In the genomic region with DNA sequence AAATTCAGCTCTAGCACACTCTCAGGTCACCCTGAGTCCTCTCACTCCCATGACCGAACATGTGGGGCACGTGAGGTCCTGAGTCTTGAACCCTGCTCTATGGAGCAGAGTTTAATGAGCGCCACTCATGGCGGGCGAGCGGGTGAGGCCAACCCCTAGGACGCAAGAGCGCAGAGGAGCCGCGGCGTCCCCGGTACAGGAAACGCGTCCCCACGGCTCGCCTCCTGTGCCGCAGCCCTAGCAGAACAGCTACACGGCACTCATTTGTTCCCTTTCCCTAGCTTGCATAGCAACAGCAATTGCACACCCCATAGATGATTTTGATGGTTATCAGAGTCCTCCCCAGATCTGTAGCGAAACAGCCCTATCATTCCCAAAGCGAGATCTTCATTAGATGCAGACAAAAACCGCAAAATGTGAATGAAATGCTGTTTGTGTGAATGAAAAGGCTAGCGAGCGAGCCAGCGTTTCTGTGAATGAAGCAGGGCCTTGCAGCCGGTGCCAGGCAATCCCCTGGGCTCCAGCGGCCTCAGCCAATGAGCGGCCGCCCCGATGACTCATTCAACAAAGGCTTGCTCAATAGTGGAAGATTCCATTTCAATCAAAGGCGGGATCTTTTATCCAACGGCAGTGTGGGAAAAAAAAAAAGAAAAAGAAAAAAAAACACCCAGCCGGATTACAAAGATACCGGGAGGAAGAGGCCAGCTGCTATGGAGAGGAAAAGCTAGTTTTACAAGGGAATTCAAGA, we compare ENCODE assay signal across 1 cellular context.
A peak's percentile ranks its signal among the peaks of the same experiment; 100 is the strongest.
TF ChIP-seq lines count a peak whose summit lies in the region.

No MANE protein-coding gene starts in this region.

TF ChIP-seq in HepG2, 621 proteins besides CTCF, POLR2A, EP300 and RAD21 (continued from another document and continues in another):
- TF ChIP-seq, protein P1, sequence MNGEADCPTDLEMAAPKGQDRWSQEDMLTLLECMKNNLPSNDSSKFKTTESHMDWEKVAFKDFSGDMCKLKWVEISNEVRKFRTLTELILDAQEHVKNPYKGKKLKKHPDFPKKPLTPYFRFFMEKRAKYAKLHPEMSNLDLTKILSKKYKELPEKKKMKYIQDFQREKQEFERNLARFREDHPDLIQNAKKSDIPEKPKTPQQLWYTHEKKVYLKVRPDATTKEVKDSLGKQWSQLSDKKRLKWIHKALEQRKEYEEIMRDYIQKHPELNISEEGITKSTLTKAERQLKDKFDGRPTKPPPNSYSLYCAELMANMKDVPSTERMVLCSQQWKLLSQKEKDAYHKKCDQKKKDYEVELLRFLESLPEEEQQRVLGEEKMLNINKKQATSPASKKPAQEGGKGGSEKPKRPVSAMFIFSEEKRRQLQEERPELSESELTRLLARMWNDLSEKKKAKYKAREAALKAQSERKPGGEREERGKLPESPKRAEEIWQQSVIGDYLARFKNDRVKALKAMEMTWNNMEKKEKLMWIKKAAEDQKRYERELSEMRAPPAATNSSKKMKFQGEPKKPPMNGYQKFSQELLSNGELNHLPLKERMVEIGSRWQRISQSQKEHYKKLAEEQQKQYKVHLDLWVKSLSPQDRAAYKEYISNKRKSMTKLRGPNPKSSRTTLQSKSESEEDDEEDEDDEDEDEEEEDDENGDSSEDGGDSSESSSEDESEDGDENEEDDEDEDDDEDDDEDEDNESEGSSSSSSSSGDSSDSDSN (CRISPR knock-in tag; IDR thresholded peaks at IDR 0.05) = peak; percentile 79
- TF ChIP-seq SNAPC2 (CRISPR knock-in tag; IDR thresholded peaks at IDR 0.05) = no peak
- 0 out of 2 replicates have a peak, but pooled peaks have one; percentile 4 for TF ChIP-seq ZNF652 (CRISPR knock-in tag; IDR thresholded peaks at IDR 0.05; ENCODE audit: borderline replicate concordance, low read depth)
- TF ChIP-seq ZSCAN12 (CRISPR knock-in tag; IDR thresholded peaks at IDR 0.05) = no peak
- peak; percentile 46; the same call in 1 of the 2 replicates for TF ChIP-seq ZFP90 (CRISPR knock-in tag; IDR thresholded peaks at IDR 0.05; ENCODE audit: borderline replicate concordance)
- TF ChIP-seq ZNF589 (CRISPR knock-in tag; conservative IDR thresholded peaks at IDR 0.05) = no peak
- TF ChIP-seq AHR (CRISPR knock-in tag; IDR thresholded peaks at IDR 0.05) = no peak
- peak; percentile 71 for TF ChIP-seq TAF1 (CRISPR knock-in tag; IDR thresholded peaks at IDR 0.05)
- TF ChIP-seq, protein P2, sequence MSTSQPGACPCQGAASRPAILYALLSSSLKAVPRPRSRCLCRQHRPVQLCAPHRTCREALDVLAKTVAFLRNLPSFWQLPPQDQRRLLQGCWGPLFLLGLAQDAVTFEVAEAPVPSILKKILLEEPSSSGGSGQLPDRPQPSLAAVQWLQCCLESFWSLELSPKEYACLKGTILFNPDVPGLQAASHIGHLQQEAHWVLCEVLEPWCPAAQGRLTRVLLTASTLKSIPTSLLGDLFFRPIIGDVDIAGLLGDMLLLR (CRISPR knock-in tag; IDR thresholded peaks at IDR 0.05) = no peak
- TF ChIP-seq, protein P3, sequence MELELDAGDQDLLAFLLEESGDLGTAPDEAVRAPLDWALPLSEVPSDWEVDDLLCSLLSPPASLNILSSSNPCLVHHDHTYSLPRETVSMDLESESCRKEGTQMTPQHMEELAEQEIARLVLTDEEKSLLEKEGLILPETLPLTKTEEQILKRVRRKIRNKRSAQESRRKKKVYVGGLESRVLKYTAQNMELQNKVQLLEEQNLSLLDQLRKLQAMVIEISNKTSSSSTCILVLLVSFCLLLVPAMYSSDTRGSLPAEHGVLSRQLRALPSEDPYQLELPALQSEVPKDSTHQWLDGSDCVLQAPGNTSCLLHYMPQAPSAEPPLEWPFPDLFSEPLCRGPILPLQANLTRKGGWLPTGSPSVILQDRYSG (CRISPR knock-in tag; IDR thresholded peaks at IDR 0.05) = no peak
- no peak for TF ChIP-seq ZNF317 (CRISPR knock-in tag; IDR thresholded peaks at IDR 0.05)
- TF ChIP-seq ZNF672 (CRISPR knock-in tag; IDR thresholded peaks at IDR 0.05) = no peak; the same call in 1 of the 2 replicates
- TF ChIP-seq, protein P4, sequence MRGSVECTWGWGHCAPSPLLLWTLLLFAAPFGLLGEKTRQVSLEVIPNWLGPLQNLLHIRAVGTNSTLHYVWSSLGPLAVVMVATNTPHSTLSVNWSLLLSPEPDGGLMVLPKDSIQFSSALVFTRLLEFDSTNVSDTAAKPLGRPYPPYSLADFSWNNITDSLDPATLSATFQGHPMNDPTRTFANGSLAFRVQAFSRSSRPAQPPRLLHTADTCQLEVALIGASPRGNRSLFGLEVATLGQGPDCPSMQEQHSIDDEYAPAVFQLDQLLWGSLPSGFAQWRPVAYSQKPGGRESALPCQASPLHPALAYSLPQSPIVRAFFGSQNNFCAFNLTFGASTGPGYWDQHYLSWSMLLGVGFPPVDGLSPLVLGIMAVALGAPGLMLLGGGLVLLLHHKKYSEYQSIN (CRISPR knock-in tag; IDR thresholded peaks at IDR 0.05; ENCODE audit: borderline replicate concordance) = no peak
- no peak for TF ChIP-seq ZNF510 (CRISPR knock-in tag; IDR thresholded peaks at IDR 0.05; ENCODE audit: low read depth)
- no peak for TF ChIP-seq ZNF850 (CRISPR knock-in tag; conservative IDR thresholded peaks at IDR 0.05)
- no peak for TF ChIP-seq FOXK2 (IDR thresholded peaks at IDR 0.05)
- no peak for TF ChIP-seq ZNF569 (CRISPR knock-in tag; IDR thresholded peaks at IDR 0.05; ENCODE audit: borderline replicate concordance)
- TF ChIP-seq, protein P5, sequence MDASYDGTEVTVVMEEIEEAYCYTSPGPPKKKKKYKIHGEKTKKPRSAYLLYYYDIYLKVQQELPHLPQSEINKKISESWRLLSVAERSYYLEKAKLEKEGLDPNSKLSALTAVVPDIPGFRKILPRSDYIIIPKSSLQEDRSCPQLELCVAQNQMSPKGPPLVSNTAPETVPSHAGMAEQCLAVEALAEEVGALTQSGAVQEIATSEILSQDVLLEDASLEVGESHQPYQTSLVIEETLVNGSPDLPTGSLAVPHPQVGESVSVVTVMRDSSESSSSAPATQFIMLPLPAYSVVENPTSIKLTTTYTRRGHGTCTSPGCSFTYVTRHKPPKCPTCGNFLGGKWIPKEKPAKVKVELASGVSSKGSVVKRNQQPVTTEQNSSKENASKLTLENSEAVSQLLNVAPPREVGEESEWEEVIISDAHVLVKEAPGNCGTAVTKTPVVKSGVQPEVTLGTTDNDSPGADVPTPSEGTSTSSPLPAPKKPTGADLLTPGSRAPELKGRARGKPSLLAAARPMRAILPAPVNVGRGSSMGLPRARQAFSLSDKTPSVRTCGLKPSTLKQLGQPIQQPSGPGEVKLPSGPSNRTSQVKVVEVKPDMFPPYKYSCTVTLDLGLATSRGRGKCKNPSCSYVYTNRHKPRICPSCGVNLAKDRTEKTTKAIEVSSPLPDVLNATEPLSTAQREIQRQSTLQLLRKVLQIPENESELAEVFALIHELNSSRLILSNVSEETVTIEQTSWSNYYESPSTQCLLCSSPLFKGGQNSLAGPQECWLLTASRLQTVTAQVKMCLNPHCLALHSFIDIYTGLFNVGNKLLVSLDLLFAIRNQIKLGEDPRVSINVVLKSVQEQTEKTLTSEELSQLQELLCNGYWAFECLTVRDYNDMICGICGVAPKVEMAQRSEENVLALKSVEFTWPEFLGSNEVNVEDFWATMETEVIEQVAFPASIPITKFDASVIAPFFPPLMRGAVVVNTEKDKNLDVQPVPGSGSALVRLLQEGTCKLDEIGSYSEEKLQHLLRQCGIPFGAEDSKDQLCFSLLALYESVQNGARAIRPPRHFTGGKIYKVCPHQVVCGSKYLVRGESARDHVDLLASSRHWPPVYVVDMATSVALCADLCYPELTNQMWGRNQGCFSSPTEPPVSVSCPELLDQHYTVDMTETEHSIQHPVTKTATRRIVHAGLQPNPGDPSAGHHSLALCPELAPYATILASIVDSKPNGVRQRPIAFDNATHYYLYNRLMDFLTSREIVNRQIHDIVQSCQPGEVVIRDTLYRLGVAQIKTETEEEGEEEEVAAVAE (CRISPR knock-in tag; IDR thresholded peaks at IDR 0.05; ENCODE audit: borderline replicate concordance) = no peak
- TF ChIP-seq, protein P6, sequence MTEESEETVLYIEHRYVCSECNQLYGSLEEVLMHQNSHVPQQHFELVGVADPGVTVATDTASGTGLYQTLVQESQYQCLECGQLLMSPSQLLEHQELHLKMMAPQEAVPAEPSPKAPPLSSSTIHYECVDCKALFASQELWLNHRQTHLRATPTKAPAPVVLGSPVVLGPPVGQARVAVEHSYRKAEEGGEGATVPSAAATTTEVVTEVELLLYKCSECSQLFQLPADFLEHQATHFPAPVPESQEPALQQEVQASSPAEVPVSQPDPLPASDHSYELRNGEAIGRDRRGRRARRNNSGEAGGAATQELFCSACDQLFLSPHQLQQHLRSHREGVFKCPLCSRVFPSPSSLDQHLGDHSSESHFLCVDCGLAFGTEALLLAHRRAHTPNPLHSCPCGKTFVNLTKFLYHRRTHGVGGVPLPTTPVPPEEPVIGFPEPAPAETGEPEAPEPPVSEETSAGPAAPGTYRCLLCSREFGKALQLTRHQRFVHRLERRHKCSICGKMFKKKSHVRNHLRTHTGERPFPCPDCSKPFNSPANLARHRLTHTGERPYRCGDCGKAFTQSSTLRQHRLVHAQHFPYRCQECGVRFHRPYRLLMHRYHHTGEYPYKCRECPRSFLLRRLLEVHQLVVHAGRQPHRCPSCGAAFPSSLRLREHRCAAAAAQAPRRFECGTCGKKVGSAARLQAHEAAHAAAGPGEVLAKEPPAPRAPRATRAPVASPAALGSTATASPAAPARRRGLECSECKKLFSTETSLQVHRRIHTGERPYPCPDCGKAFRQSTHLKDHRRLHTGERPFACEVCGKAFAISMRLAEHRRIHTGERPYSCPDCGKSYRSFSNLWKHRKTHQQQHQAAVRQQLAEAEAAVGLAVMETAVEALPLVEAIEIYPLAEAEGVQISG (CRISPR knock-in tag; IDR thresholded peaks at IDR 0.05) = peak; percentile 27; the same call in 1 of the 2 replicates
- TF ChIP-seq ZKSCAN8 (CRISPR knock-in tag; IDR thresholded peaks at IDR 0.05; ENCODE audit: borderline replicate concordance) = no peak
- no peak for TF ChIP-seq NFIB (CRISPR knock-in tag; IDR thresholded peaks at IDR 0.05; ENCODE audit: borderline replicate concordance)
- no peak for TF ChIP-seq ZNF251 (CRISPR knock-in tag; IDR thresholded peaks at IDR 0.05)
- no peak for TF ChIP-seq MEIS2 (CRISPR knock-in tag; IDR thresholded peaks at IDR 0.05)
- TF ChIP-seq ZNF24 (IDR thresholded peaks at IDR 0.05) = no peak
- no peak for TF ChIP-seq SIN3A (IDR thresholded peaks at IDR 0.05; ENCODE audit: borderline replicate concordance, low read depth, low read length)
- TF ChIP-seq, protein P7, sequence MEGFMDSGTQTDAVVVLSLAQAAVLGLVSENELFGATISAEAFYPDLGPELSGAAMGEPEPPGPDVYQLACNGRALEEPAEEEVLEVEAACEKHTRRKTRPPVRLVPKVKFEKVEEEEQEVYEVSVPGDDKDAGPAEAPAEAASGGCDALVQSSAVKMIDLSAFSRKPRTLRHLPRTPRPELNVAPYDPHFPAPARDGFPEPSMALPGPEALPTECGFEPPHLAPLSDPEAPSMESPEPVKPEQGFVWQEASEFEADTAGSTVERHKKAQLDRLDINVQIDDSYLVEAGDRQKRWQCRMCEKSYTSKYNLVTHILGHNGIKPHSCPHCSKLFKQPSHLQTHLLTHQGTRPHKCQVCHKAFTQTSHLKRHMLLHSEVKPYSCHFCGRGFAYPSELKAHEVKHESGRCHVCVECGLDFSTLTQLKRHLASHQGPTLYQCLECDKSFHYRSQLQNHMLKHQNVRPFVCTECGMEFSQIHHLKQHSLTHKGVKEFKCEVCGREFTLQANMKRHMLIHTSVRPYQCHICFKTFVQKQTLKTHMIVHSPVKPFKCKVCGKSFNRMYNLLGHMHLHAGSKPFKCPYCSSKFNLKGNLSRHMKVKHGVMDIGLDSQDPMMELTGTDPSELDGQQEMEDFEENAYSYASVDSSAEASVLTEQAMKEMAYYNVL (CRISPR knock-in tag; IDR thresholded peaks at IDR 0.05; ENCODE audit: borderline replicate concordance) = no peak; the same call in 1 of the 2 replicates
- TF ChIP-seq, protein P8, sequence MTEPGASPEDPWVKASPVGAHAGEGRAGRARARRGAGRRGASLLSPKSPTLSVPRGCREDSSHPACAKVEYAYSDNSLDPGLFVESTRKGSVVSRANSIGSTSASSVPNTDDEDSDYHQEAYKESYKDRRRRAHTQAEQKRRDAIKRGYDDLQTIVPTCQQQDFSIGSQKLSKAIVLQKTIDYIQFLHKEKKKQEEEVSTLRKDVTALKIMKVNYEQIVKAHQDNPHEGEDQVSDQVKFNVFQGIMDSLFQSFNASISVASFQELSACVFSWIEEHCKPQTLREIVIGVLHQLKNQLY (CRISPR knock-in tag; IDR thresholded peaks at IDR 0.05) = no peak
- TF ChIP-seq, protein P9, sequence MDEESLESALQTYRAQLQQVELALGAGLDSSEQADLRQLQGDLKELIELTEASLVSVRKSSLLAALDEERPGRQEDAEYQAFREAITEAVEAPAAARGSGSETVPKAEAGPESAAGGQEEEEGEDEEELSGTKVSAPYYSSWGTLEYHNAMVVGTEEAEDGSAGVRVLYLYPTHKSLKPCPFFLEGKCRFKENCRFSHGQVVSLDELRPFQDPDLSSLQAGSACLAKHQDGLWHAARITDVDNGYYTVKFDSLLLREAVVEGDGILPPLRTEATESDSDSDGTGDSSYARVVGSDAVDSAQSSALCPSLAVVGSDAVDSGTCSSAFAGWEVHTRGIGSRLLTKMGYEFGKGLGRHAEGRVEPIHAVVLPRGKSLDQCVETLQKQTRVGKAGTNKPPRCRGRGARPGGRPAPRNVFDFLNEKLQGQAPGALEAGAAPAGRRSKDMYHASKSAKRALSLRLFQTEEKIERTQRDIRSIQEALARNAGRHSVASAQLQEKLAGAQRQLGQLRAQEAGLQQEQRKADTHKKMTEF (CRISPR knock-in tag; IDR thresholded peaks at IDR 0.05) = 0 out of 2 replicates have a peak, but pooled peaks have one; percentile 42
- no peak for TF ChIP-seq PCBP1 (IDR thresholded peaks at IDR 0.05; ENCODE audit: borderline replicate concordance, low read depth, low read length)
- peak; percentile 69; the same call in 1 of the 2 replicates for TF ChIP-seq ZFP36L1 (CRISPR knock-in tag; IDR thresholded peaks at IDR 0.05)
- no peak for TF ChIP-seq HDAC2 (CRISPR knock-in tag; IDR thresholded peaks at IDR 0.05)
- peak; percentile 71 for TF ChIP-seq HDAC1 (CRISPR knock-in tag; IDR thresholded peaks at IDR 0.05)
- TF ChIP-seq, protein P10, sequence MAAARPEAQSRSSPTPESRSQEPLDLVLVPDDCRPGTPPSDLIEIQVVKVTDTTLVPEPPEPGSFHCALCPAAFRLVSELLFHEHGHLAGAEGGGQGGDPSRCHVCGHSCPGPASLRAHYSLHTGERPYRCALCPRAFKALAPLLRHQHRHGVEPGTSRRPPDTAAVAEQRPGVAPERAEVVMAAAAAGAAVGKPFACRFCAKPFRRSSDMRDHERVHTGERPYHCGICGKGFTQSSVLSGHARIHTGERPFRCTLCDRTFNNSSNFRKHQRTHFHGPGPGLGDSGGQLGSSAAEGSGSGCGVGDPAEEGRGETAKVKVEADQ (CRISPR knock-in tag; IDR thresholded peaks at IDR 0.05; ENCODE audit: borderline replicate concordance) = no peak
- peak; percentile 88 for TF ChIP-seq BHLHE40 (IDR thresholded peaks at IDR 0.05; ENCODE audit: low read length)
- no peak for TF ChIP-seq ZSCAN20 (CRISPR knock-in tag; IDR thresholded peaks at IDR 0.05; ENCODE audit: borderline replicate concordance)
- TF ChIP-seq, protein P11, sequence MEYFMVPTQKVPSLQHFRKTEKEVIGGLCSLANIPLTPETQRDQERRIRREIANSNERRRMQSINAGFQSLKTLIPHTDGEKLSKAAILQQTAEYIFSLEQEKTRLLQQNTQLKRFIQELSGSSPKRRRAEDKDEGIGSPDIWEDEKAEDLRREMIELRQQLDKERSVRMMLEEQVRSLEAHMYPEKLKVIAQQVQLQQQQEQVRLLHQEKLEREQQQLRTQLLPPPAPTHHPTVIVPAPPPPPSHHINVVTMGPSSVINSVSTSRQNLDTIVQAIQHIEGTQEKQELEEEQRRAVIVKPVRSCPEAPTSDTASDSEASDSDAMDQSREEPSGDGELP (IDR thresholded peaks at IDR 0.05; ENCODE audit: borderline replicate concordance, low read depth) = no peak
- no peak for TF ChIP-seq ZNF225 (CRISPR knock-in tag; IDR thresholded peaks at IDR 0.05)
- TF ChIP-seq PHB2 (IDR thresholded peaks at IDR 0.05; ENCODE audit: partially characterized antibody) = no peak
- no peak for TF ChIP-seq ZNF564 (CRISPR knock-in tag; IDR thresholded peaks at IDR 0.05)
